Comparison of ENCODE assay signal across 11 cellular contexts in the genomic region with DNA sequence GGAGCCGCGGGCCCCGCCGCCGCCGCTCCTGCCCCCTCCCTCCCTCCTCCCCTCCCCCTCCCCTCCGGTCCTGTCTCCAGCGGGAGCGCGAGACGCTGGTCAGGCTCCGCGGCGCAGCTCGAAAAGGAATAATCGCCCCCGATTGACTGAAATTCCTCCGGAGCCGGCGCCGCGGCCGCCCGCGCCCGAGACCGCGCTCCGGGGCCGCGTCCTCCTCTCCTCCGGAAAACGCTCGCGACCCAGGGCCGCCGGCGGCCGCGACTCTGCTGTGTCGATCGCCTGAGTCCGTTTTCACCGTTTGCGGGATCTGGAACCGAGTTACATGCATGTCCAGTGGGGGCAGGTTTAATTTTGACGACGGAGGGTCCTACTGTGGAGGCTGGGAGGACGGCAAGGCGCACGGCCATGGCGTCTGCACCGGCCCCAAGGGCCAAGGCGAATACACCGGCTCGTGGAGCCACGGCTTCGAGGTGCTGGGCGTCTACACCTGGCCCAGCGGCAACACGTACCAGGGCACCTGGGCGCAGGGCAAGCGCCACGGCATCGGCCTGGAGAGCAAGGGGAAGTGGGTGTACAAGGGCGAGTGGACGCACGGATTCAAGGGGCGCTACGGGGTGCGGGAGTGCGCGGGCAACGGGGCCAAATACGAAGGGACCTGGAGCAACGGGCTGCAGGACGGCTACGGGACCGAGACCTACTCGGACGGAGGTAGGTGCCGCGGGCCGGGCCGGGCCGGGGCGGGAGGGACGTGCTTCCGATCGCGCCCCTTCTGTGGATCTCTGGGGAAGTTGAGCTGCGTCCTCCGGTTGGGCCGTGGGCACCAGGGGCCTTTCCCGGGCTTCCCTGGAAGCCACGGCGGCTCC. TPM values are rescaled to one million over a fixed set of nuclear protein-coding genes. Genes with fewer than 3 reads are reported as not detected.
A peak's percentile ranks its signal among the peaks of the same experiment; 100 is the strongest.
DNase-seq lines count a peak whose midpoint lies in the region; ATAC-seq and TF ChIP-seq lines count a peak whose summit lies in the region.
"Had no signal": no experiment of that assay in that cellular context is flagged by ENCODE, and none has a peak within 500 bp of the region (broad histone marks: within the 10 kb centered on the region; RNA-seq: fewer than 3 reads in every experiment).

No MANE protein-coding gene starts in this region.

- ATAC-seq in T-helper 17 cell (no peak), GM19324 (IDR thresholded peaks at IDR 0.05; ENCODE audit: low FRiP score, unreplicated experiment) (no peak), GM19397 (IDR thresholded peaks at IDR 0.05; ENCODE audit: unreplicated experiment) (no peak)
- no peak for ATAC-seq in stimulated activated naive B cell treated with anti-CD40 and anti-IgM and Interleukin-4, amounts not matched to agents 10 μg/mL and 1 μg/mL and 100 μg/mL, for 72 hours (replicated peaks)
- ATAC-seq: gastroesophageal sphincter had no signal

- H3K27me3 Mint-ChIP-seq in T-helper 17 cell: peaks cover 55% of the 10 kb centered on the region
- peaks cover 68 to 81% of the 10 kb centered on the region in 2 donors for H3K27me3 Mint-ChIP-seq in stimulated activated naive B cell treated with anti-CD40 and anti-IgM and Interleukin-4, amounts not matched to agents 10 μg/mL and 1 μg/mL and 100 μg/mL, for 72 hours

- peak; percentile 63 for DNase-seq in activated CD8-positive, alpha-beta memory T cell treated with anti-CD3 and anti-CD28 coated beads for 24 hours
- DNase-seq in activated CD8-positive, alpha-beta memory T cell treated with anti-CD3 and anti-CD28 coated beads, Interleukin-2, amount 50 U/mL, for 4 hours: no peak
- DNase-seq in T-helper 17 cell: no peak
- DNase-seq in fibroblast of villous mesenchyme (ENCODE audit: low read depth): no peak
- DNase-seq in stimulated activated naive B cell treated with anti-CD40 and anti-IgM and Interleukin-4, amounts not matched to agents 10 μg/mL and 1 μg/mL and 100 μg/mL, for 72 hours: no peak
- no peak for DNase-seq in GM19238 (ENCODE audit: insufficient read length, low spot score)
- DNase-seq: DND-41 had no signal

- H3K4me3 Mint-ChIP-seq in T-helper 17 cell: peak overlapping the region; percentile 87
- peak overlapping the region; percentile 68 to 74 for H3K4me3 Mint-ChIP-seq in stimulated activated naive B cell treated with anti-CD40 and anti-IgM and Interleukin-4, amounts not matched to agents 10 μg/mL and 1 μg/mL and 100 μg/mL, for 72 hours

- H3K9me3 Mint-ChIP-seq in stimulated activated naive B cell treated with anti-CD40 and anti-IgM and Interleukin-4, amounts not matched to agents 10 μg/mL and 1 μg/mL and 100 μg/mL, for 72 hours: peaks cover 0 to 4% of the 10 kb centered on the region in 2 donors

- TF ChIP-seq CTCF in fibroblast of villous mesenchyme (IDR thresholded peaks at IDR 0.05; ENCODE audit: insufficient read depth, low read depth, low read length): no peak

- peaks cover 4% of the 10 kb centered on the region for H3K4me1 Mint-ChIP-seq in T-helper 17 cell
- H3K4me1 Mint-ChIP-seq in stimulated activated naive B cell treated with anti-CD40 and anti-IgM and Interleukin-4, amounts not matched to agents 10 μg/mL and 1 μg/mL and 100 μg/mL, for 72 hours: peaks cover 5 to 16% of the 10 kb centered on the region in 2 donors

- H3K9me3 ChIP-seq in T-helper 17 cell (ENCODE audit: control insufficient read depth, low read length, poor library complexity, severe bottlenecking): no peaks in the 10 kb centered on the region

- peak overlapping the region; percentile 15 for H3K4me3 ChIP-seq in fibroblast of villous mesenchyme (ENCODE audit: low read depth, low read length)

- no peak overlapping the region for H3K27ac Mint-ChIP-seq in T-helper 17 cell
- H3K27ac Mint-ChIP-seq in stimulated activated naive B cell treated with anti-CD40 and anti-IgM and Interleukin-4, amounts not matched to agents 10 μg/mL and 1 μg/mL and 100 μg/mL, for 72 hours: no peak overlapping the region

- H3K36me3 Mint-ChIP-seq in T-helper 17 cell (ENCODE audit: low read depth): peaks cover 6% of the 10 kb centered on the region
- H3K36me3 Mint-ChIP-seq in stimulated activated naive B cell treated with anti-CD40 and anti-IgM and Interleukin-4, amounts not matched to agents 10 μg/mL and 1 μg/mL and 100 μg/mL, for 72 hours: peaks cover 0 to 3% of the 10 kb centered on the region in 2 donors

RNA-seq across cellular contexts. Expression of gene JPH3, which starts 0.7 kb away (rescaled TPM):
- total RNA-seq in T-helper 17 cell: under 1 TPM in 1 of 2 donors, not detected in 1; 0.08 TPM
- total RNA-seq in fibroblast of villous mesenchyme: not detected in 2 replicates
- total RNA-seq: RPMI7951 had no signal
